In genomic region chr22:45976351-45977002, GRCh38 we compare ENCODE assay signal across 10 cellular contexts. TPM values are rescaled to one million over a fixed set of nuclear protein-coding genes. Genes with fewer than 3 reads are reported as not detected.
A peak's percentile ranks its signal among the peaks of the same experiment; 100 is the strongest.
DNase-seq lines count a peak whose midpoint lies in the region; ATAC-seq, FAIRE-seq and TF ChIP-seq lines count a peak whose summit lies in the region.
"Had no signal": no experiment of that assay in that cellular context is flagged by ENCODE, and none has a peak within 500 bp of the region (broad histone marks: within the 10 kb centered on the region; RNA-seq: fewer than 3 reads in every experiment).

No MANE protein-coding gene starts in this region.

- DNase-seq in heart right ventricle (no peak), Right ventricle myocardium superior (no peak), GM12878 (ENCODE audit: low read depth, low spot score) (no peak), lower leg skin (ENCODE audit: low spot score in 2 of 2) (no peak), upper lobe of right lung (peak; percentile 73), GM12892 (ENCODE audit: insufficient read length) (no peak), NCI-H2196 treated with DMSO at 0.1 percent for 48 hours (lab: John Stamatoyannopoulos, UW; ENCODE audit: unreplicated experiment) (no peak)
- DNase-seq: activated CD8-positive, alpha-beta memory T cell treated with anti-CD3 and anti-CD28 coated beads, Interleukin-2, amount 50 U/mL, for 4 hours; effector CD4-positive, alpha-beta T cell had no signal

- ATAC-seq in heart right ventricle (no peak), Right ventricle myocardium superior (ENCODE audit: poor library complexity) (no peak), GM12878 (no peak), upper lobe of right lung (no peak), HG03442 (IDR thresholded peaks at IDR 0.05; ENCODE audit: unreplicated experiment) (no peak)

- H3K79me2 ChIP-seq in GM12878 (ENCODE audit: control insufficient read depth, insufficient read depth, low read length): no peaks in the 10 kb centered on the region

- no peak for TF ChIP-seq CTCF in heart right ventricle (IDR thresholded peaks at IDR 0.05)
- no peak for TF ChIP-seq CTCF in GM12878 (IDR thresholded peaks at IDR 0.05 in 2 of 3, conservative IDR thresholded peaks at IDR 0.05 in 1 of 3; ENCODE audit: control insufficient read depth in 2 of 3, extremely low read depth in 1 of 3, insufficient read depth in 1 of 3, low read depth in 3 of 3, low read length in 3 of 3)
- no peak for TF ChIP-seq CTCF in lower leg skin (IDR thresholded peaks at IDR 0.05)
- TF ChIP-seq CTCF in upper lobe of right lung (IDR thresholded peaks at IDR 0.05): no peak

- peaks cover 43 to 73% (median 70%) of the 10 kb centered on the region in 7 donors for H3K27me3 ChIP-seq in heart right ventricle
- H3K27me3 ChIP-seq in GM12878 (replicated peaks in 1 of 2; ENCODE audit: control insufficient read depth in 2 of 2, insufficient read depth in 2 of 2, low read length in 1 of 2): peaks cover 7 to 21% of the 10 kb centered on the region in 2 experiments; a peak in 3 of 4 replicates
- H3K27me3 ChIP-seq in upper lobe of right lung: peaks cover 64% of the 10 kb centered on the region

- CTCF ChIA-PET in GM12878 (lab: Yijun Ruan, JAX): interaction anchor here (0.9 kb wide), 1 partner anchor 113 kb away, joined by 3 read pairs; no protein-coding TSS in a partner anchor

- no peak overlapping the region for H3K9ac ChIP-seq in GM12878 (ENCODE audit: control insufficient read depth, insufficient read depth, low read length)

- peak overlapping the region; percentile 48; the same call in 1 of the 2 replicates for H3K4me2 ChIP-seq in GM12878 (ENCODE audit: control insufficient read depth, insufficient read depth)

- H3K36me3 ChIP-seq in heart right ventricle (no peaks in the 10 kb centered on the region), GM12878 (ENCODE audit: control insufficient read depth in 2 of 2, insufficient read depth in 2 of 2, low read length in 1 of 2) (no peaks in the 10 kb centered on the region), upper lobe of right lung (no peaks in the 10 kb centered on the region)

- POLR2A ChIA-PET in GM12878 (lab: Charles Lee): interaction anchor here (0.6 kb wide), 1 partner anchor 400 kb away, joined by 4 read pairs; no protein-coding TSS in a partner anchor

- peak overlapping the region in 8 of 10 donors; percentile 19 to 44 (median 29) for H3K4me3 ChIP-seq in heart right ventricle
- no peak overlapping the region for H3K4me3 ChIP-seq in GM12878
- peak overlapping the region; percentile 10 for H3K4me3 ChIP-seq in lower leg skin (ENCODE audit: low read depth, poor library complexity, severe bottlenecking)
- H3K4me3 ChIP-seq in upper lobe of right lung: peak overlapping the region; percentile 45

- FAIRE-seq in GM12878 (lab: Jason Lieb, UNC) (no peak), GM12892 (lab: Jason Lieb, UNC) (no peak)

- no TSS peak for BruUV-seq in GM12878 (replicated peaks; lab: Mats Ljungman, UMichigan)

- no peak overlapping the region for H3K27ac ChIP-seq in heart right ventricle
- no peak overlapping the region for H3K27ac ChIP-seq in GM12878 (ENCODE audit: control insufficient read depth, insufficient read depth)
- no peak overlapping the region for H3K27ac ChIP-seq in upper lobe of right lung

- no peak for TF ChIP-seq EP300 in GM12878 (IDR thresholded peaks at IDR 0.05; ENCODE audit: borderline replicate concordance in 1 of 2, control insufficient read depth in 1 of 2, low read depth in 2 of 2, low read length in 2 of 2)

- no peak overlapping the region for H2AFZ ChIP-seq in GM12878 (ENCODE audit: control insufficient read depth, low read depth, low read length)

- in situ Hi-C loops in GM12878 (cut with MboI): no loop called here

- SMC1A ChIA-PET in GM12878 (lab: Charles Lee; ENCODE audit: uncharacterized antibody, unreplicated experiment): no interaction called here

- TF ChIP-seq RAD21 in GM12878 (IDR thresholded peaks at IDR 0.05; ENCODE audit: insufficient read depth, low read depth, low read length): no peak

- H3K9me3 ChIP-seq in heart right ventricle (no peaks in the 10 kb centered on the region), GM12878 (replicated peaks; ENCODE audit: control insufficient read depth, insufficient read depth, low read length) (no peaks in the 10 kb centered on the region), upper lobe of right lung (no peaks in the 10 kb centered on the region)

- RAD21 ChIA-PET in GM12878 (lab: Charles Lee; ENCODE audit: unreplicated experiment): no interaction called here

- TF ChIP-seq POLR2A in GM12878 (IDR thresholded peaks at IDR 0.05; ENCODE audit: low read depth, low read length) (no peak), lower leg skin (IDR thresholded peaks at IDR 0.05) (no peak), GM12892 (IDR thresholded peaks at IDR 0.05; ENCODE audit: low read depth, low read length) (no peak)

- intact Hi-C loops in heart right ventricle (cut with DNase I): loop anchor here in 2 of 10 donors (2.0 kb wide), 2 partner anchors 332 to 334 kb away; no protein-coding TSS in a partner anchor
- intact Hi-C loops in Right ventricle myocardium superior (cut with DNase I): no loop called here
- intact Hi-C loops in GM12878 (cut with micrococcal nuclease; ENCODE audit: unreplicated experiment): no loop called here
- intact Hi-C loops in lower leg skin (cut with DNase I; ENCODE audit: low total_unique reads): no loop called here
- intact Hi-C loops in upper lobe of right lung (cut with DNase I): no loop called here

- 0 to 1% methylated on average over 49 to 77 of the region's 77 CpGs for WGBS in heart right ventricle, 2 donors
- WGBS in GM12878 (ENCODE audit: insufficient coverage, insufficient replicate concordance, low lambda C conversion rate, missing lambda C conversion rate): under 1% methylated on average over 51 of the region's 77 CpGs
- 2 to 3% methylated on average over 8 to 23 of the region's 77 CpGs for WGBS in lower leg skin, 2 donors

- no peaks in the 10 kb centered on the region for H4K20me1 ChIP-seq in GM12878 (ENCODE audit: control insufficient read depth, insufficient read depth)

- H3K4me1 ChIP-seq in heart right ventricle (peaks cover 9 to 33% (median 26%) of the 10 kb centered on the region in 9 donors), GM12878 (ENCODE audit: control insufficient read depth, insufficient read depth, low read length) (peaks cover 3% of the 10 kb centered on the region), upper lobe of right lung (peaks cover 27% of the 10 kb centered on the region)

TF ChIP-seq in GM12878, 131 proteins besides CTCF, POLR2A, EP300 and RAD21 (continues in another document):
- no peak for TF ChIP-seq POU2F2 (IDR thresholded peaks at IDR 0.05; ENCODE audit: borderline replicate concordance, low read depth, low read length)
- TF ChIP-seq GATAD2B (conservative IDR thresholded peaks at IDR 0.05; ENCODE audit: low read depth): no peak
- no peak for TF ChIP-seq ZNF622 (IDR thresholded peaks at IDR 0.05)
- no peak for TF ChIP-seq CBX3 (IDR thresholded peaks at IDR 0.05; ENCODE audit: borderline replicate concordance, low read depth)
- TF ChIP-seq ZBTB33 (IDR thresholded peaks at IDR 0.05): no peak
- no peak for TF ChIP-seq RELB (IDR thresholded peaks at IDR 0.05; ENCODE audit: low read depth)

RNA-seq across cellular contexts. Expression of gene WNT7B, which starts 0.5 kb away (rescaled TPM):
- not detected for total RNA-seq in heart right ventricle
- not detected for polyA plus RNA-seq in heart right ventricle
- not detected for total RNA-seq in Right ventricle myocardium superior
- total RNA-seq in GM12878 (2013; cell fraction: nucleolus; rRNA removed): not detected in 2 replicates
- total RNA-seq in GM12878 (2014; rRNA removed): under 0.01 TPM in 1 of 2 replicates, not detected in the other
- not detected in 2 replicates for total RNA-seq in GM12878 (2014; rRNA removed; fragmentation: Illumina TruSeq; extraction: Trizol)
- total RNA-seq in GM12878 (2021): not detected in 2 replicates
- 0.13 TPM for polyA plus RNA-seq in GM12878 (2011; ENCODE audit: low read depth)
- not detected in 2 replicates for polyA plus RNA-seq in GM12878 (2011; rRNA removed)
- not detected in 2 replicates for polyA plus RNA-seq in GM12878 (2011; cell fraction: cytosol; rRNA removed)
- polyA plus RNA-seq in GM12878 (2011; cell fraction: nucleus; rRNA removed): 0.06 TPM in 1 of 2 replicates, not detected in the other
- 0.55 and 0.89 TPM in 2 replicates for polyA plus RNA-seq in GM12878 (2012)
- polyA plus RNA-seq in GM12878 (2014; fragmentation: Illumina TruSeq; extraction: Trizol): not detected in 2 replicates
- not detected for polyA plus RNA-seq in GM12878 (2014; fragmentation: Nextera tagmentation; extraction: Ambion mirVana)
- polyA plus RNA-seq in GM12878 (2014; rRNA removed): 0.12 and 0.27 TPM in 2 replicates
- polyA plus RNA-seq in GM12878 (2016; fragmentation: Nextera tagmentation; extraction: Ambion mirVana): not detected
- not detected in 2 replicates for polyA minus RNA-seq in GM12878 (2011; rRNA and poly(A)+ RNA removed)
- not detected in 2 replicates for polyA minus RNA-seq in GM12878 (2011; cell fraction: cytosol; rRNA and poly(A)+ RNA removed)
- polyA minus RNA-seq in GM12878 (2011; cell fraction: nucleus; rRNA and poly(A)+ RNA removed): not detected in 2 replicates
- 10 to 100 TPM; 26.4 to 39.9 (median 33.9) TPM for total RNA-seq in lower leg skin
- 5.4 TPM for total RNA-seq in upper lobe of right lung
- 0.23 TPM for polyA plus RNA-seq in GM12892 (2012; ENCODE audit: missing spikeins)
